1 cellular context compared by ENCODE assay signal in genomic region chr6:7201732-7202541, GRCh38.
TF ChIP-seq lines count a peak whose summit lies in the region.

No MANE protein-coding gene starts in this region.

TF ChIP-seq in K562, 482 proteins besides CTCF, POLR2A, EP300 and RAD21 (continued from another document):
- no peak for TF ChIP-seq FOXJ2 (tag; IDR thresholded peaks at IDR 0.05)
- TF ChIP-seq, protein P1, sequence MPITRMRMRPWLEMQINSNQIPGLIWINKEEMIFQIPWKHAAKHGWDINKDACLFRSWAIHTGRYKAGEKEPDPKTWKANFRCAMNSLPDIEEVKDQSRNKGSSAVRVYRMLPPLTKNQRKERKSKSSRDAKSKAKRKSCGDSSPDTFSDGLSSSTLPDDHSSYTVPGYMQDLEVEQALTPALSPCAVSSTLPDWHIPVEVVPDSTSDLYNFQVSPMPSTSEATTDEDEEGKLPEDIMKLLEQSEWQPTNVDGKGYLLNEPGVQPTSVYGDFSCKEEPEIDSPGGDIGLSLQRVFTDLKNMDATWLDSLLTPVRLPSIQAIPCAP (CRISPR knock-in tag; IDR thresholded peaks at IDR 0.05; ENCODE audit: borderline replicate concordance), result no peak
- TF ChIP-seq, protein P2, sequence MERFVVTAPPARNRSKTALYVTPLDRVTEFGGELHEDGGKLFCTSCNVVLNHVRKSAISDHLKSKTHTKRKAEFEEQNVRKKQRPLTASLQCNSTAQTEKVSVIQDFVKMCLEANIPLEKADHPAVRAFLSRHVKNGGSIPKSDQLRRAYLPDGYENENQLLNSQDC (CRISPR knock-in tag; IDR thresholded peaks at IDR 0.05), result no peak
- TF ChIP-seq NEUROD1 (IDR thresholded peaks at IDR 0.05; ENCODE audit: borderline replicate concordance, low read depth, low read length, partially characterized antibody), result peak; percentile 89
- TF ChIP-seq EWSR1 (IDR thresholded peaks at IDR 0.05; ENCODE audit: borderline replicate concordance, low read depth, partially characterized antibody), result no peak
- peak; percentile 45 for TF ChIP-seq ZFP36 (IDR thresholded peaks at IDR 0.05; ENCODE audit: low read depth, low read length, partially characterized antibody)
- TF ChIP-seq ZNF766 (CRISPR knock-in tag; conservative IDR thresholded peaks at IDR 0.05), result peak; percentile 77
- no peak for TF ChIP-seq PHF20 (IDR thresholded peaks at IDR 0.05; ENCODE audit: partially characterized antibody)
- no peak for TF ChIP-seq NCOA2 (IDR thresholded peaks at IDR 0.05; ENCODE audit: partially characterized antibody in 2 of 2)
- peak; percentile 92 for TF ChIP-seq NBN (IDR thresholded peaks at IDR 0.05; ENCODE audit: low read depth)
- peak; percentile 67 for TF ChIP-seq CBFA2T3 (IDR thresholded peaks at IDR 0.05)
- no peak for TF ChIP-seq ZNF512 (tag; IDR thresholded peaks at IDR 0.05)
- TF ChIP-seq CAMTA2 (CRISPR knock-in tag; conservative IDR thresholded peaks at IDR 0.05), result no peak
- TF ChIP-seq HDAC3 (IDR thresholded peaks at IDR 0.05; ENCODE audit: borderline replicate concordance, partially characterized antibody), result peak; percentile 70
- no peak for TF ChIP-seq ADNP (tag; IDR thresholded peaks at IDR 0.05)
- peak; percentile 75 for TF ChIP-seq POLR2G (IDR thresholded peaks at IDR 0.05; ENCODE audit: low read depth, low read length)
- TF ChIP-seq ZBTB11 (CRISPR knock-in tag; IDR thresholded peaks at IDR 0.05), result peak in 1 of 3 experiments; percentile 65; a peak in 2 of 6 replicates
- TF ChIP-seq KLF13 (tag; IDR thresholded peaks at IDR 0.05; ENCODE audit: borderline replicate concordance, low read depth), result no peak
- TF ChIP-seq SMAD4 (CRISPR knock-in tag; conservative IDR thresholded peaks at IDR 0.05), result peak; percentile 76
- peak; percentile 97 for TF ChIP-seq DPF2 (IDR thresholded peaks at IDR 0.05)
- no peak for TF ChIP-seq HNRNPUL1 (IDR thresholded peaks at IDR 0.05; ENCODE audit: low read length)
- no peak for TF ChIP-seq ZFP91 (CRISPR knock-in tag; IDR thresholded peaks at IDR 0.05)
- TF ChIP-seq RAD51 (IDR thresholded peaks at IDR 0.05; ENCODE audit: borderline replicate concordance, low read depth), result no peak
- no peak for TF ChIP-seq SRSF1 (IDR thresholded peaks at IDR 0.05; ENCODE audit: low read depth, low read length)
- no peak for TF ChIP-seq ZNF274 (IDR thresholded peaks at IDR 0.05; ENCODE audit: borderline replicate concordance, low read depth, low read length)
- TF ChIP-seq CREB3L1 (IDR thresholded peaks at IDR 0.05; ENCODE audit: borderline replicate concordance, low read depth), result peak; percentile 54; the same call in 1 of the 2 replicates
- TF ChIP-seq ZNF778 (CRISPR knock-in tag; IDR thresholded peaks at IDR 0.05), result no peak
- no peak for TF ChIP-seq CHCHD3 (CRISPR knock-in tag; IDR thresholded peaks at IDR 0.05)
- no peak for TF ChIP-seq HMG20B (CRISPR knock-in tag; IDR thresholded peaks at IDR 0.05)
